ENCODE assay signal across 22 cellular contexts in genomic region chr2:64440831-64441230, GRCh38.
"Had no signal": no experiment of that assay in that cellular context is flagged by ENCODE, and none has a peak within 500 bp of the region (broad histone marks: within the 10 kb centered on the region; RNA-seq: fewer than 3 reads in every experiment).

No MANE protein-coding gene starts in this region.

- DNase-seq: cortex of kidney; effector memory CD8-positive, alpha-beta T cell; erythroblast; hypothalamus; immature natural killer cell; islet precursor cell; kidney glomerular epithelial cell; left colon; left ventricle myocardium superior; lower lobe of right lung; natural killer cell; stimulated activated CD4-positive, alpha-beta T cell treated with anti-CD3 and anti-CD28 coated beads, Interleukin-15, amount 100 ng/mL, for 24 hours; stimulated activated CD4-positive, alpha-beta T cell treated with anti-CD3 and anti-CD28 coated beads, Interleukin-2, amount 100 ng/mL, for 48 hours; stimulated activated naive B cell treated with anti-CD40 and anti-IgM and Interleukin-4, amounts not matched to agents 10 μg/mL and 1 μg/mL and 100 μg/mL, for 72 hours; upper lobe of left lung had no signal

- H3K27me3 ChIP-seq: neutrophil, right atrium auricular region, tibial nerve, upper lobe of left lung had no signal

- ATAC-seq: effector memory CD8-positive, alpha-beta T cell; left colon; left ventricle myocardium superior; lower lobe of right lung; natural killer cell; sciatic nerve; stimulated activated naive B cell treated with anti-CD40 and anti-IgM and Interleukin-4, amounts not matched to agents 10 μg/mL and 1 μg/mL and 100 μg/mL, for 72 hours had no signal

- H3K4me1 ChIP-seq: parathyroid adenoma, right atrium auricular region, tibial nerve had no signal

- H3K4me3 ChIP-seq: lower lobe of right lung, right atrium auricular region, skin epidermis, thoracic aorta, tibial nerve, upper lobe of left lung had no signal

- H3K36me3 ChIP-seq: lower lobe of right lung, neutrophil, right atrium auricular region, thoracic aorta, tibial nerve, upper lobe of left lung had no signal

- H3K27ac ChIP-seq: lower lobe of right lung, neutrophil, parathyroid adenoma, right atrium auricular region, skin epidermis, thoracic aorta, tibial nerve, upper lobe of left lung had no signal

- H3K9me3 ChIP-seq: lower lobe of right lung, neutrophil, right atrium auricular region, thoracic aorta, tibial nerve, upper lobe of left lung had no signal
